In the genomic region with DNA sequence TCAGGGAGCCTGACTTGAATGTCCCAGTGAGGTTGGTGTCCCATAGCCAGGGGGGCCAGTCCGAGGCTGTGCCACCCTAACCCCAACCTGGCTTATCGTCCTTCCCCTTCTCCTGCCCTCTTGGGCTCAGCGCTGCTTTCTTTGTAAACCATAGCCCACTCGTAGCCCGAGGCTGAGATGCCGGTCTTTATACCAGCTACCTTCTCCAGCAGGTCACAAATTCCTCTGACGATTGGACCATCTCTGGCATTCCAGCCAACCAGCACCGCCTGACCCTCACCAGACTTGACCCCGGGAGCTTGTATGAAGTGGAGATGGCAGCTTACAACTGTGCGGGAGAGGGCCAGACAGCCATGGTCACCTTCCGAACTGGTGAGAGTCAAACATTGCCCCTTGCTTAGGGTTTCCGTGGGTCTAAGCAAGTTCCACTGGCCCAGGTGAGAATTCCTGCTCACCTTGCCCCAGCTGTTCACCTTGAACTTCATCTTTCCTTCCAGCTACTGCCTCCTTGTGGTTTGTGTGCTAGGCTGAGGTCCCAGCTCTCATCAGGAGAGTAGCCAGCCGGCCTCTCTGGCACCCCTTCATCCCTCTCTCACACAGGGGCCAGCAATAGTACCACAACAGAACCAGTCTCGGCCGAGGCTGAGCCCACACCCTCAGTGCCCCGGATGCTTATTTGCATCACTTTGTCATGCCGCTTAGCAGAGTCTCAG, we compare ENCODE assay signal across 13 cellular contexts.
DNase-seq lines count a peak whose midpoint lies in the region; TF ChIP-seq lines count a peak whose summit lies in the region.
"Had no signal": no experiment of that assay in that cellular context is flagged by ENCODE, and none has a peak within 500 bp of the region (broad histone marks: within the 10 kb centered on the region; RNA-seq: fewer than 3 reads in every experiment).

No MANE protein-coding gene starts in this region.

- peak overlapping the region; percentile 31 for H3K27ac ChIP-seq in stomach smooth muscle (ENCODE audit: low read length)
- H3K27ac ChIP-seq: lower lobe of right lung, prostate gland had no signal

- TF ChIP-seq CTCF in fibroblast of mammary gland (conservative IDR thresholded peaks at IDR 0.05; ENCODE audit: control insufficient read depth, insufficient read depth, low read depth, low read length) = peak; percentile 18

- no peaks in the 10 kb centered on the region for H3K27me3 ChIP-seq in stomach smooth muscle (ENCODE audit: control insufficient read depth in 1 of 2, insufficient read depth in 2 of 2, low read length in 2 of 2)

- H3K36me3 ChIP-seq in stomach smooth muscle (ENCODE audit: control insufficient read depth in 2 of 2, insufficient read depth in 2 of 2, low read length in 2 of 2) = peaks cover 65 to 66% of the 10 kb centered on the region in 2 donors

- DNase-seq in NCI-H526 (lab: John Stamatoyannopoulos, UW) = peak; percentile 10 to 19
- DNase-seq in NCI-H526 treated with DMSO at 0.1 percent for 48 hours (lab: John Stamatoyannopoulos, UW) = no peak
- peak; percentile 5 for DNase-seq in NCI-H69 (lab: John Stamatoyannopoulos, UW)
- DNase-seq in fibroblast of mammary gland (ENCODE audit: low read depth) = no peak
- no peak for DNase-seq in activated CD4-positive, alpha-beta T cell treated with anti-CD3 and anti-CD28 coated beads for 4 hours
- DNase-seq in HK-2 (ENCODE audit: unreplicated experiment) = no peak
- DNase-seq in NCI-H1694 treated with DMSO at 0.1 percent for 48 hours (lab: John Stamatoyannopoulos, UW) = no peak
- DNase-seq: activated naive CD8-positive, alpha-beta T cell treated with anti-CD3 and anti-CD28 coated beads for 36 hours; DMS79 treated with DMSO at 0.1 percent for 48 hours; lower lobe of right lung; NCI-H2081 treated with DMSO at 0.1 percent for 48 hours had no signal

- no peaks in the 10 kb centered on the region for H3K9me3 ChIP-seq in stomach smooth muscle (ENCODE audit: control insufficient read depth in 2 of 2, low read length in 2 of 2)
- H3K9me3 ChIP-seq: lower lobe of right lung, prostate gland had no signal

- H3K9ac ChIP-seq in stomach smooth muscle (ENCODE audit: low read length in 2 of 2) = no peak overlapping the region

- H3K4me3 ChIP-seq in fibroblast of mammary gland (ENCODE audit: control insufficient read depth, low read depth, low read length) = no peak overlapping the region
- no peak overlapping the region for H3K4me3 ChIP-seq in stomach smooth muscle (ENCODE audit: low read length in 2 of 2)
- H3K4me3 ChIP-seq: lower lobe of right lung, prostate gland had no signal

- H3K4me1 ChIP-seq in stomach smooth muscle (ENCODE audit: control insufficient read depth, insufficient read depth, low read length) = peaks cover 45% of the 10 kb centered on the region

Comparison
In these comparisons a context has a peak if more than half of its experiments do, and no peak if none do; other contexts are left out.
1. DNase-seq: peak in NCI-H526 (2 of 2) and NCI-H69 (single experiment); none in NCI-H526 treated with DMSO at 0.1 percent for 48 hours (single experiment), fibroblast of mammary gland (single experiment), activated CD4-positive, alpha-beta T cell treated with anti-CD3 and anti-CD28 coated beads for 4 hours (0 of 2), HK-2 (single experiment) and NCI-H1694 treated with DMSO at 0.1 percent for 48 hours (single experiment).